8 cellular contexts compared by ENCODE assay signal in the genomic region with DNA sequence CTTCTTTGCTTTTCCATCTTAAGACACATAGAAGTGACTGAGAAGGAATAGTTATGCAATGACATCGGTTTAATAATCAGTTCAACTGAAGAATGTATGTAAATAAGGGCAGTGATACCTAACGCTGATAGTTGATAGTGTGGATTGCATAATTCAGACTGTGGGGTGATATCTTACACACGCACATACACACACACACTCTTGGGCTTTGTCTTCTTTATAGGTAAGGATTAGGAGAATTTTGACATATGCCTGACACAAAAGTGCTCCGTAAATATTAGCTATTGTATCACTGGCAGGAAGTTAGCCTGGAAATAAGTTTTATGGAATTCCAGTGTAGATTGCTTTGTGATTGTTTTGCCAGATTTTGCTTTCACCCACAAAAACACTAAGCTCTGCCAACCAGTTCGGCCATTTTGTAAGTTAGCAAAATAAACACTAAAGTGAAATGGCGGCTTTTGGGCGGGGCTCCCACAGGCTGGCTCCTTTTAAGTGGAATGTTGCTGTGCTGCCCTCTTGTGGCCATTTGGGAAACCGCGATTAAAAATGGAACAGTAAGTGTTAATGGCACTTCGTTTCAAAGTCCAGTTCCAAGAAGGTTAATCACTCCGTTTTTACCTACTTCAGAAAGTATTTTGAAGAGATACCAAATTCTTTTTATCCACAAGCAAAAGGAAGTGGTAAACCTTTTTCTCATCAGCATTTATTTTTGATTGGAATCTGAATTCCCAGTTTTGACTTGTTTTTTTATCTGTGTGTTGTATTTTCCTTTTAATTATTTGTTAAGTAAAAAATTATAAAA. TPM values are rescaled to one million over a fixed set of nuclear protein-coding genes. Genes with fewer than 3 reads are reported as not detected.
DNase-seq lines count a peak whose midpoint lies in the region; ATAC-seq, FAIRE-seq and TF ChIP-seq lines count a peak whose summit lies in the region.

No MANE protein-coding gene starts in this region.

- 11 to 21% (median 14%) methylated on average over 11 of the region's 11 CpGs for WGBS in small intestine, 3 donors

- ATAC-seq in HG02981 (IDR thresholded peaks at IDR 0.05; ENCODE audit: unreplicated experiment) = peak; percentile 46
- ATAC-seq in GM19328 (IDR thresholded peaks at IDR 0.05; ENCODE audit: unreplicated experiment) = no peak

- TF ChIP-seq CTCF in WERI-Rb-1 (IDR thresholded peaks at IDR 0.05; ENCODE audit: low read depth, low read length) = peak; percentile 65
- peak; percentile 73 for TF ChIP-seq CTCF in bronchial epithelial cell (IDR thresholded peaks at IDR 0.05; ENCODE audit: insufficient read depth, low read length, severe bottlenecking)

- H3K4me3 ChIP-seq in WERI-Rb-1 (ENCODE audit: low read depth, low read length) = no peak overlapping the region
- H3K4me3 ChIP-seq in bronchial epithelial cell (ENCODE audit: low read depth, low read length) = no peak overlapping the region
- no peak overlapping the region for H3K4me3 ChIP-seq in small intestine (ENCODE audit: low read depth in 1 of 2, low read length in 2 of 2)

- H3K36me3 ChIP-seq in WERI-Rb-1 (peaks cover 33% of the 10 kb centered on the region), bronchial epithelial cell (ENCODE audit: control insufficient read depth, insufficient read depth, low read length) (peaks cover 7% of the 10 kb centered on the region), small intestine (ENCODE audit: control insufficient read depth in 2 of 2, insufficient read depth in 2 of 2, low read length in 2 of 2) (peaks cover 0 to 3% of the 10 kb centered on the region in 2 donors)

- DNase-seq in DMS114 treated with DMSO at 0.1 percent for 48 hours (lab: John Stamatoyannopoulos, UW; ENCODE audit: unreplicated experiment) (peak; percentile 95), NCI-H2196 treated with DMSO at 0.1 percent for 48 hours (lab: John Stamatoyannopoulos, UW; ENCODE audit: unreplicated experiment) (peak; percentile 82), WERI-Rb-1 (peak; percentile 92), bronchial epithelial cell (ENCODE audit: low read depth) (peak; percentile 97), iPS-NIHi7 (ENCODE audit: extremely low spot score) (peak; percentile 79), small intestine (peak; percentile 98)

- H3K4me1 ChIP-seq in small intestine (ENCODE audit: control insufficient read depth in 2 of 2, insufficient read depth in 1 of 2, low read depth in 1 of 2, low read length in 1 of 2) = peaks cover 13 to 27% of the 10 kb centered on the region in 2 donors

- H3K27ac ChIP-seq in WERI-Rb-1 = peak overlapping the region; percentile 51
- peak overlapping the region; percentile 85 to 87 for H3K27ac ChIP-seq in small intestine (ENCODE audit: low read depth in 1 of 2, low read length in 1 of 2)

- no peaks in the 10 kb centered on the region for H3K9me3 ChIP-seq in WERI-Rb-1 (ENCODE audit: severe bottlenecking)
- H3K9me3 ChIP-seq in small intestine (ENCODE audit: control insufficient read depth, low read depth) = no peaks in the 10 kb centered on the region

- no peak for FAIRE-seq in bronchial epithelial cell (lab: Jason Lieb, UNC)
- no peak for FAIRE-seq in small intestine (lab: Jason Lieb, UNC)

- no peaks in the 10 kb centered on the region for H3K27me3 ChIP-seq in WERI-Rb-1 (ENCODE audit: insufficient read depth, low read depth, severe bottlenecking)
- H3K27me3 ChIP-seq in bronchial epithelial cell (ENCODE audit: control insufficient read depth, insufficient read depth, low read length) = no peaks in the 10 kb centered on the region
- no peaks in the 10 kb centered on the region for H3K27me3 ChIP-seq in small intestine (ENCODE audit: control insufficient read depth in 2 of 2, insufficient read depth in 2 of 2, low read length in 2 of 2)

RNA-seq across cellular contexts. Expression of a gene that starts 17.7 kb away (rescaled TPM):
- 65.6 and 104 TPM in 2 replicates for total RNA-seq in bronchial epithelial cell
- polyA plus RNA-seq in small intestine = 10 to 100 TPM; 29.2 to 33.1 (median 31.2) TPM
